Comparison of ENCODE assay signal across 10 cellular contexts in genomic region chr2:136305517-136306192, GRCh38.
DNase-seq lines count a peak whose midpoint lies in the region; ATAC-seq and TF ChIP-seq lines count a peak whose summit lies in the region.
"Had no signal": no experiment of that assay in that cellular context is flagged by ENCODE, and none has a peak within 500 bp of the region (broad histone marks: within the 10 kb centered on the region; RNA-seq: fewer than 3 reads in every experiment).

No MANE protein-coding gene starts in this region.

- H3K27me3 ChIP-seq in lower lobe of right lung (ENCODE audit: low read depth): no peaks in the 10 kb centered on the region
- H3K27me3 ChIP-seq in smooth muscle cell (ENCODE audit: low read depth): no peaks in the 10 kb centered on the region
- H3K27me3 ChIP-seq: thyroid gland had no signal

- H3K27ac ChIP-seq in lower lobe of right lung: no peak overlapping the region
- H3K27ac ChIP-seq in smooth muscle cell (ENCODE audit: low read depth): no peak overlapping the region
- H3K27ac ChIP-seq: 22Rv1, thyroid gland had no signal

- WGBS in smooth muscle cell (ENCODE audit: low lambda C conversion rate): 88% methylated on average over 7 of the region's 7 CpGs

- no peak overlapping the region for H3K4me2 ChIP-seq in smooth muscle cell

- intact Hi-C loops in lower lobe of right lung (cut with DNase I): no loop called here

- no peak overlapping the region for H2AFZ ChIP-seq in smooth muscle cell (ENCODE audit: low read depth)

- H3K9ac ChIP-seq in smooth muscle cell (ENCODE audit: low read depth): no peak overlapping the region

- H3F3A ChIP-seq in smooth muscle cell (ENCODE audit: low read depth): no peaks in the 10 kb centered on the region

- H3K4me3 ChIP-seq in lower lobe of right lung: no peak overlapping the region
- H3K4me3 ChIP-seq in smooth muscle cell: no peak overlapping the region
- H3K4me3 ChIP-seq: thyroid gland had no signal

- no peaks in the 10 kb centered on the region for H4K20me1 ChIP-seq in smooth muscle cell (ENCODE audit: low read depth)

- H3K79me2 ChIP-seq in smooth muscle cell (ENCODE audit: low read depth): no peaks in the 10 kb centered on the region

- ATAC-seq in HG03354 (IDR thresholded peaks at IDR 0.05; ENCODE audit: poor library complexity, severe bottlenecking, unreplicated experiment) (peak; percentile 96), lower lobe of right lung (peak; percentile 37 to 43)

- H3K9me3 ChIP-seq in lower lobe of right lung (no peaks in the 10 kb centered on the region), smooth muscle cell (replicated peaks; ENCODE audit: low read depth) (no peaks in the 10 kb centered on the region)
- H3K9me3 ChIP-seq: thyroid gland had no signal

- no peaks in the 10 kb centered on the region for H3K4me1 ChIP-seq in lower lobe of right lung
- H3K4me1 ChIP-seq in smooth muscle cell (ENCODE audit: low read depth): no peaks in the 10 kb centered on the region

- DNase-seq in DMS79 treated with DMSO at 0.1 percent for 48 hours (lab: John Stamatoyannopoulos, UW) (peak; percentile 28), DMS79 (lab: John Stamatoyannopoulos, UW) (no peak), lower lobe of right lung (no peak), islet precursor cell (no peak), GM03348 (ENCODE audit: low spot score) (no peak), smooth muscle cell (lab: John Stamatoyannopoulos, UW; ENCODE audit: unreplicated experiment) (no peak)
- peak; percentile 37 to 54 for DNase-seq in activated CD4-positive, alpha-beta T cell treated with anti-CD3 and anti-CD28 coated beads for 4 hours

- TF ChIP-seq CTCF in lower lobe of right lung (IDR thresholded peaks at IDR 0.05) (no peak), smooth muscle cell (IDR thresholded peaks at IDR 0.05; ENCODE audit: borderline replicate concordance, insufficient read depth, poor library complexity, severe bottlenecking) (no peak)

- H3K36me3 ChIP-seq in lower lobe of right lung: no peaks in the 10 kb centered on the region
- H3K36me3 ChIP-seq in smooth muscle cell (ENCODE audit: low read depth): no peaks in the 10 kb centered on the region
- H3K36me3 ChIP-seq: thyroid gland had no signal

Comparison
In these comparisons a context has a peak if more than half of its experiments do, and no peak if none do; other contexts are left out.
1. DNase-seq: peak in DMS79 treated with DMSO at 0.1 percent for 48 hours (single experiment) and activated CD4-positive, alpha-beta T cell treated with anti-CD3 and anti-CD28 coated beads for 4 hours (2 of 2); none in DMS79 (single experiment), lower lobe of right lung (single experiment), islet precursor cell (single experiment), GM03348 (single experiment) and smooth muscle cell (single experiment).